ENCODE assay signal across 25 cellular contexts in the genomic region with DNA sequence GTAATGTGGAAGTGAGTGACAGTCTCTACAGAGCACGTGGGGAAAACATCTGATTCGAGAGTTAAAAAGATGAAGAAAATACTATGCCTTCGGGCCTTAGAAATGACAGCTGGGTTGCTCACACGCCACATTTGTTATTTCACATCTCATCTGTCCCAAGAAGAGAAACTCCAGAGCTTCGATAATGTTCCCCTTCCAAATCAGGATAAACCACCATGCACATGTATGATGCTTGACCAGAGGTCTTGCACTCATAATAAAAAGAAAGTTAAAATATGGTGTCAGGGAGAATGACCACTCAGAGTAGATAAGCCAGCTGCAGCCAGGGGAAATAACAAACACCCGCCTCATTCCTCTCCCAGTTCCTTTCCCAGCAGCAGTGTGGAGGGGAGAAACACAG. TPM values are rescaled to one million over a fixed set of nuclear protein-coding genes. Genes with fewer than 3 reads are reported as not detected.
A peak's percentile ranks its signal among the peaks of the same experiment; 100 is the strongest.
DNase-seq lines count a peak whose midpoint lies in the region; ATAC-seq, FAIRE-seq and TF ChIP-seq lines count a peak whose summit lies in the region.
"Had no signal": no experiment of that assay in that cellular context is flagged by ENCODE, and none has a peak within 500 bp of the region (broad histone marks: within the 10 kb centered on the region; RNA-seq: fewer than 3 reads in every experiment).

No MANE protein-coding gene starts in this region.

- DNase-seq in GM19239 (ENCODE audit: insufficient read length, low spot score) (no peak), WTC11 (ENCODE audit: low spot score) (no peak), memory B cell (ENCODE audit: low spot score in 2 of 2) (no peak), ureter (ENCODE audit: low spot score) (no peak), psoas muscle (no peak), glomerular visceral epithelial cell (ENCODE audit: extremely low spot score) (no peak)
- DNase-seq: activated CD4-positive, alpha-beta T cell treated with anti-CD3 and anti-CD28 coated beads, Interleukin-2, amount 50 U/mL, for 48 hours; activated gamma-delta T cell treated with Interleukin-2 at 50 U/mL for 16 hours; effector CD8-positive, alpha-beta T cell; esophagus squamous epithelium; left cardiac atrium; mesenchymal stem cell; natural killer cell; NCI-H1436; NCI-H2171 treated with DMSO at 0.1 percent for 48 hours; NCI-H526 treated with DMSO at 0.1 percent for 48 hours; OCI-M1; SIG-M5; stimulated activated CD4-positive, alpha-beta T cell treated with anti-CD3 and anti-CD28 coated beads, Interleukin-2, amount 100 ng/mL, for 24 hours; T-helper 17 cell; transverse colon had no signal

- FAIRE-seq in GM19239 (lab: Jason Lieb, UNC), result peak; percentile 14
- FAIRE-seq: HepG2 had no signal

- H3K9me3 ChIP-seq in stomach smooth muscle (ENCODE audit: control insufficient read depth in 2 of 2, low read length in 2 of 2) (no peaks in the 10 kb centered on the region), psoas muscle (no peaks in the 10 kb centered on the region)
- H3K9me3 ChIP-seq: esophagus squamous epithelium, transverse colon had no signal

- POLR2A ChIA-PET in WTC11 (lab: Charles Lee), result interaction anchor here (0.5 kb wide), 1 partner anchor 1161 kb away, joined by 10 read pairs; no protein-coding TSS in a partner anchor

- H3K4me1 ChIP-seq in stomach smooth muscle (ENCODE audit: control insufficient read depth, insufficient read depth, low read length), result peaks cover 6% of the 10 kb centered on the region
- H3K4me1 ChIP-seq in psoas muscle, result peaks cover 46% of the 10 kb centered on the region
- H3K4me1 ChIP-seq: transverse colon had no signal

- H3K4me3 Mint-ChIP-seq in WTC11, result no peak overlapping the region
- no peak overlapping the region for H3K4me3 Mint-ChIP-seq in memory B cell
- H3K4me3 Mint-ChIP-seq: natural killer cell; stimulated activated naive CD8-positive, alpha-beta T cell treated with anti-CD3 and anti-CD28 coated beads, Interleukin-15, Interleukin-2, amounts not matched to agents 100 ng/mL and 50 ng/mL, for 24 hours; T-helper 17 cell had no signal

- H3K4me3 ChIP-seq in stomach smooth muscle (ENCODE audit: low read length in 2 of 2) (no peak overlapping the region), psoas muscle (no peak overlapping the region)
- H3K4me3 ChIP-seq: esophagus squamous epithelium, transverse colon had no signal

- peak overlapping the region; percentile 8 for H3K27ac ChIP-seq in stomach smooth muscle (ENCODE audit: low read length)
- no peak overlapping the region for H3K27ac ChIP-seq in psoas muscle
- H3K27ac ChIP-seq: esophagus squamous epithelium, transverse colon had no signal

- intact Hi-C loops in psoas muscle (cut with DNase I), result no loop called here

- H3K9ac ChIP-seq in stomach smooth muscle (ENCODE audit: low read length in 2 of 2), result no peak overlapping the region

- H3K9me3 Mint-ChIP-seq in WTC11 (no peaks in the 10 kb centered on the region), memory B cell (no peaks in the 10 kb centered on the region)
- H3K9me3 Mint-ChIP-seq: natural killer cell; stimulated activated naive CD8-positive, alpha-beta T cell treated with anti-CD3 and anti-CD28 coated beads, Interleukin-15, Interleukin-2, amounts not matched to agents 100 ng/mL and 50 ng/mL, for 24 hours had no signal

- ATAC-seq in WTC11 (no peak), memory B cell (ENCODE audit: low read depth) (no peak), psoas muscle (no peak)
- ATAC-seq: HepG2, left cardiac atrium, natural killer cell, T-helper 17 cell had no signal

- H3K27ac Mint-ChIP-seq in WTC11 (0 out of 2 replicates have a peak overlapping the region, but pooled peaks have one; percentile 13), memory B cell (peak overlapping the region; percentile 45)
- H3K27ac Mint-ChIP-seq: progenitor cell of endocrine pancreas; stimulated activated naive CD8-positive, alpha-beta T cell treated with anti-CD3 and anti-CD28 coated beads, Interleukin-15, Interleukin-2, amounts not matched to agents 100 ng/mL and 50 ng/mL, for 24 hours had no signal

- CTCF ChIA-PET in WTC11 (lab: Charles Lee), result interaction anchor here (0.8 to 1.4 kb wide), 2 partner anchors 18 to 63 kb away, joined by 3 to 4 read pairs; no protein-coding TSS in a partner anchor

- TF ChIP-seq CTCF in WTC11 (IDR thresholded peaks at IDR 0.05), result no peak
- TF ChIP-seq CTCF in psoas muscle (IDR thresholded peaks at IDR 0.05), result no peak

- peaks cover 27% of the 10 kb centered on the region for H3K4me1 Mint-ChIP-seq in WTC11
- peaks cover 52% of the 10 kb centered on the region for H3K4me1 Mint-ChIP-seq in memory B cell

- H3K27me3 Mint-ChIP-seq in WTC11 (ENCODE audit: low read depth) (no peaks in the 10 kb centered on the region), memory B cell (no peaks in the 10 kb centered on the region)
- H3K27me3 Mint-ChIP-seq: stimulated activated naive CD8-positive, alpha-beta T cell treated with anti-CD3 and anti-CD28 coated beads, Interleukin-15, Interleukin-2, amounts not matched to agents 100 ng/mL and 50 ng/mL, for 24 hours; T-helper 17 cell had no signal

- H3K36me3 Mint-ChIP-seq in WTC11 (peaks cover 5% of the 10 kb centered on the region; the same call in 1 of the 2 replicates), memory B cell (peaks cover 11% of the 10 kb centered on the region)
- H3K36me3 Mint-ChIP-seq: natural killer cell had no signal

- 48 to 63% (median 55%) methylated on average over 6 of the region's 6 CpGs for WGBS in psoas muscle, 3 donors

- peaks cover 7 to 11% of the 10 kb centered on the region in 2 donors for H3K36me3 ChIP-seq in stomach smooth muscle (ENCODE audit: control insufficient read depth in 2 of 2, insufficient read depth in 2 of 2, low read length in 2 of 2)
- peaks cover 0 to 6% of the 10 kb centered on the region in 2 donors for H3K36me3 ChIP-seq in psoas muscle (ENCODE audit: insufficient read depth in 1 of 2, low read depth in 1 of 2)

- H3K27me3 ChIP-seq in stomach smooth muscle (ENCODE audit: control insufficient read depth in 1 of 2, insufficient read depth in 2 of 2, low read length in 2 of 2), result no peaks in the 10 kb centered on the region
- H3K27me3 ChIP-seq in psoas muscle (ENCODE audit: insufficient read depth in 3 of 3, low read length in 2 of 3), result no peaks in the 10 kb centered on the region
- H3K27me3 ChIP-seq: esophagus squamous epithelium, transverse colon had no signal

TF ChIP-seq in WTC11, 78 proteins besides CTCF, POLR2A, EP300 and RAD21:
- TF ChIP-seq, protein P1, sequence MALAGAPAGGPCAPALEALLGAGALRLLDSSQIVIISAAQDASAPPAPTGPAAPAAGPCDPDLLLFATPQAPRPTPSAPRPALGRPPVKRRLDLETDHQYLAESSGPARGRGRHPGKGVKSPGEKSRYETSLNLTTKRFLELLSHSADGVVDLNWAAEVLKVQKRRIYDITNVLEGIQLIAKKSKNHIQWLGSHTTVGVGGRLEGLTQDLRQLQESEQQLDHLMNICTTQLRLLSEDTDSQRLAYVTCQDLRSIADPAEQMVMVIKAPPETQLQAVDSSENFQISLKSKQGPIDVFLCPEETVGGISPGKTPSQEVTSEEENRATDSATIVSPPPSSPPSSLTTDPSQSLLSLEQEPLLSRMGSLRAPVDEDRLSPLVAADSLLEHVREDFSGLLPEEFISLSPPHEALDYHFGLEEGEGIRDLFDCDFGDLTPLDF (CRISPR knock-in tag; IDR thresholded peaks at IDR 0.05), result no peak
- TF ChIP-seq FOXJ3 (CRISPR knock-in tag; IDR thresholded peaks at IDR 0.05; ENCODE audit: borderline replicate concordance), result no peak
- no peak for TF ChIP-seq OVOL2 (CRISPR knock-in tag; IDR thresholded peaks at IDR 0.05; ENCODE audit: borderline replicate concordance)
- TF ChIP-seq, protein P2, sequence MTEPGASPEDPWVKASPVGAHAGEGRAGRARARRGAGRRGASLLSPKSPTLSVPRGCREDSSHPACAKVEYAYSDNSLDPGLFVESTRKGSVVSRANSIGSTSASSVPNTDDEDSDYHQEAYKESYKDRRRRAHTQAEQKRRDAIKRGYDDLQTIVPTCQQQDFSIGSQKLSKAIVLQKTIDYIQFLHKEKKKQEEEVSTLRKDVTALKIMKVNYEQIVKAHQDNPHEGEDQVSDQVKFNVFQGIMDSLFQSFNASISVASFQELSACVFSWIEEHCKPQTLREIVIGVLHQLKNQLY (CRISPR knock-in tag; IDR thresholded peaks at IDR 0.05), result no peak
- TF ChIP-seq SOX15 (CRISPR knock-in tag; IDR thresholded peaks at IDR 0.05), result no peak
- no peak for TF ChIP-seq ZNF138 (CRISPR knock-in tag; conservative IDR thresholded peaks at IDR 0.05)
- TF ChIP-seq, protein P3, sequence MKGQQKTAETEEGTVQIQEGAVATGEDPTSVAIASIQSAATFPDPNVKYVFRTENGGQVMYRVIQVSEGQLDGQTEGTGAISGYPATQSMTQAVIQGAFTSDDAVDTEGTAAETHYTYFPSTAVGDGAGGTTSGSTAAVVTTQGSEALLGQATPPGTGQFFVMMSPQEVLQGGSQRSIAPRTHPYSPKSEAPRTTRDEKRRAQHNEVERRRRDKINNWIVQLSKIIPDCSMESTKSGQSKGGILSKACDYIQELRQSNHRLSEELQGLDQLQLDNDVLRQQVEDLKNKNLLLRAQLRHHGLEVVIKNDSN (CRISPR knock-in tag; IDR thresholded peaks at IDR 0.05), result no peak
- TF ChIP-seq CREB1 (CRISPR knock-in tag; IDR thresholded peaks at IDR 0.05), result no peak
- TF ChIP-seq MYBL2 (CRISPR knock-in tag; IDR thresholded peaks at IDR 0.05), result no peak
- TF ChIP-seq, protein P4, sequence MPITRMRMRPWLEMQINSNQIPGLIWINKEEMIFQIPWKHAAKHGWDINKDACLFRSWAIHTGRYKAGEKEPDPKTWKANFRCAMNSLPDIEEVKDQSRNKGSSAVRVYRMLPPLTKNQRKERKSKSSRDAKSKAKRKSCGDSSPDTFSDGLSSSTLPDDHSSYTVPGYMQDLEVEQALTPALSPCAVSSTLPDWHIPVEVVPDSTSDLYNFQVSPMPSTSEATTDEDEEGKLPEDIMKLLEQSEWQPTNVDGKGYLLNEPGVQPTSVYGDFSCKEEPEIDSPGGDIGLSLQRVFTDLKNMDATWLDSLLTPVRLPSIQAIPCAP (CRISPR knock-in tag; IDR thresholded peaks at IDR 0.05), result no peak
- TF ChIP-seq, protein P5, sequence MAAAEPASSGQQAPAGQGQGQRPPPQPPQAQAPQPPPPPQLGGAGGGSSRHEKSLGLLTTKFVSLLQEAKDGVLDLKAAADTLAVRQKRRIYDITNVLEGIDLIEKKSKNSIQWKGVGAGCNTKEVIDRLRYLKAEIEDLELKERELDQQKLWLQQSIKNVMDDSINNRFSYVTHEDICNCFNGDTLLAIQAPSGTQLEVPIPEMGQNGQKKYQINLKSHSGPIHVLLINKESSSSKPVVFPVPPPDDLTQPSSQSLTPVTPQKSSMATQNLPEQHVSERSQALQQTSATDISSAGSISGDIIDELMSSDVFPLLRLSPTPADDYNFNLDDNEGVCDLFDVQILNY (CRISPR knock-in tag; IDR thresholded peaks at IDR 0.05), result no peak
- TF ChIP-seq CREM (CRISPR knock-in tag; IDR thresholded peaks at IDR 0.05), result no peak

RNA-seq across cellular contexts. Expression of a gene that starts 34.6 kb away (rescaled TPM):
- total RNA-seq in WTC11 (2021) (23.8 to 28.8 TPM (median 26.3 TPM) in 3 replicates), ureter (39.5 TPM), psoas muscle (10 to 100 TPM; 24.3 to 47.7 (median 39.5) TPM)
- polyA plus RNA-seq in psoas muscle, result 10 to 100 TPM in 2 of 3 donors, 1 to 10 TPM in 1; 7.3 to 17.3 (median 11.5) TPM
